Comparison of ENCODE assay signal across 10 cellular contexts in genomic region chr10:123148414-123149161, GRCh38. TPM values are rescaled to one million over a fixed set of nuclear protein-coding genes. Genes with fewer than 3 reads are reported as not detected.
DNase-seq lines count a peak whose midpoint lies in the region; ATAC-seq and TF ChIP-seq lines count a peak whose summit lies in the region.
"Had no signal": no experiment of that assay in that cellular context is flagged by ENCODE, and none has a peak within 500 bp of the region (broad histone marks: within the 10 kb centered on the region; RNA-seq: fewer than 3 reads in every experiment).

No MANE protein-coding gene starts in this region.

- peak overlapping the region; percentile 50 for H3K4me3 Mint-ChIP-seq in activated naive CD8-positive, alpha-beta T cell treated with anti-CD3 and anti-CD28 coated beads for 36 hours
- H3K4me3 Mint-ChIP-seq in natural killer cell, result peak overlapping the region; percentile 76

- DNase-seq in ELF-1 (ENCODE audit: low read depth, low spot score), result peak; percentile 41
- peak; percentile 12 for DNase-seq in activated naive CD8-positive, alpha-beta T cell treated with anti-CD3 and anti-CD28 coated beads for 36 hours
- no peak for DNase-seq in natural killer cell
- DNase-seq in hepatic stellate cell (ENCODE audit: low spot score), result no peak
- no peak for DNase-seq in tibial artery
- DNase-seq in NCI-H2081 (lab: John Stamatoyannopoulos, UW), result no peak

- no peaks in the 10 kb centered on the region for H3K9me3 ChIP-seq in HUES48 (ENCODE audit: control insufficient read depth, insufficient read depth, low read length)
- H3K9me3 ChIP-seq in tibial artery, result no peaks in the 10 kb centered on the region

- H3K9ac ChIP-seq in HUES48 (ENCODE audit: low read depth, low read length), result no peak overlapping the region

- H3K4me3 ChIP-seq in HUES48 (ENCODE audit: low read depth, low read length) (peak overlapping the region; percentile 63), tibial artery (no peak overlapping the region)

- TF ChIP-seq CTCF in natural killer cell (IDR thresholded peaks at IDR 0.05) (no peak), tibial artery (IDR thresholded peaks at IDR 0.05) (no peak)

- H3K9me3 Mint-ChIP-seq in activated naive CD8-positive, alpha-beta T cell treated with anti-CD3 and anti-CD28 coated beads for 36 hours, result no peaks in the 10 kb centered on the region
- no peaks in the 10 kb centered on the region for H3K9me3 Mint-ChIP-seq in natural killer cell
- H3K9me3 Mint-ChIP-seq: dendritic cell treated with granulocyte-macrophage colony-stimulating factor and Interleukin-4, amounts not matched to agents 40 ng/mL and 50 ng/mL, for 4 days had no signal

- H3K27me3 ChIP-seq in HUES48 (ENCODE audit: control insufficient read depth, insufficient read depth, low read length), result peaks cover 100% of the 10 kb centered on the region
- peaks cover 0 to 98% of the 10 kb centered on the region in 2 donors for H3K27me3 ChIP-seq in tibial artery

- peaks cover 54% of the 10 kb centered on the region for H3K4me1 Mint-ChIP-seq in activated naive CD8-positive, alpha-beta T cell treated with anti-CD3 and anti-CD28 coated beads for 36 hours
- peaks cover 11 to 27% of the 10 kb centered on the region in 2 donors for H3K4me1 Mint-ChIP-seq in natural killer cell

- peaks cover 48% of the 10 kb centered on the region for H3K4me1 ChIP-seq in HUES48 (ENCODE audit: control insufficient read depth, insufficient read depth, low read length)
- peaks cover 0 to 53% (median 44%) of the 10 kb centered on the region in 4 donors for H3K4me1 ChIP-seq in tibial artery

- no peak overlapping the region for H3K27ac Mint-ChIP-seq in activated naive CD8-positive, alpha-beta T cell treated with anti-CD3 and anti-CD28 coated beads for 36 hours
- peak overlapping the region in 1 of 2 donors; percentile 9 for H3K27ac Mint-ChIP-seq in natural killer cell
- H3K27ac Mint-ChIP-seq: dendritic cell treated with granulocyte-macrophage colony-stimulating factor and Interleukin-4, amounts not matched to agents 40 ng/mL and 50 ng/mL, for 4 days had no signal

- H3K36me3 ChIP-seq in HUES48 (ENCODE audit: control insufficient read depth, insufficient read depth, low read length), result no peaks in the 10 kb centered on the region
- no peaks in the 10 kb centered on the region for H3K36me3 ChIP-seq in tibial artery

- ATAC-seq in natural killer cell, result no peak
- ATAC-seq in GM19463 (IDR thresholded peaks at IDR 0.05; ENCODE audit: unreplicated experiment), result no peak

- H3K27me3 Mint-ChIP-seq in activated naive CD8-positive, alpha-beta T cell treated with anti-CD3 and anti-CD28 coated beads for 36 hours, result peaks cover 74% of the 10 kb centered on the region
- H3K27me3 Mint-ChIP-seq in natural killer cell (ENCODE audit: low read depth in 2 of 2), result peaks cover 60 to 61% of the 10 kb centered on the region in 2 donors

- peaks cover 2% of the 10 kb centered on the region for H3K36me3 Mint-ChIP-seq in activated naive CD8-positive, alpha-beta T cell treated with anti-CD3 and anti-CD28 coated beads for 36 hours
- H3K36me3 Mint-ChIP-seq in natural killer cell, result no peaks in the 10 kb centered on the region

- H3K27ac ChIP-seq in HUES48 (ENCODE audit: low read depth, low read length), result no peak overlapping the region
- H3K27ac ChIP-seq in tibial artery, result no peak overlapping the region

- intact Hi-C loops in natural killer cell (cut with micrococcal nuclease) (no loop called here), tibial artery (cut with DNase I; ENCODE audit: low total_unique reads) (no loop called here)

RNA-seq across cellular contexts. Expression of gene HMX2, which starts 0.7 kb away (rescaled TPM):
- under 1 TPM in 1 of 2 experiments, not detected in 1; 0.12 TPM for total RNA-seq in activated naive CD8-positive, alpha-beta T cell treated with anti-CD3 and anti-CD28 coated beads for 36 hours
- total RNA-seq in natural killer cell, result not detected
- total RNA-seq: T-helper 1 cell treated with Interleukin-12 subunit alpha and Interleukin-12 subunit beta and Interleukin-4 antibody, amounts not matched to agents 30 ng/mL and 1 ng/mL, for 36 hours had no signal

RNA-seq across cellular contexts. Expression of gene BUB3, which starts 5.6 kb away (rescaled TPM):
- 100 to 1,000 TPM; 257 to 258 TPM for total RNA-seq in activated naive CD8-positive, alpha-beta T cell treated with anti-CD3 and anti-CD28 coated beads for 36 hours
- total RNA-seq in natural killer cell, result 100 to 1,000 TPM; 122 to 145 (median 125) TPM

RNA-seq across cellular contexts. Expression of gene HMX3, which starts 12.8 kb away (rescaled TPM):
- total RNA-seq in activated naive CD8-positive, alpha-beta T cell treated with anti-CD3 and anti-CD28 coated beads for 36 hours, result under 1 TPM; 0.19 to 0.24 TPM
- total RNA-seq in natural killer cell, result under 1 TPM in 1 of 3 donors, not detected in 2; 0.33 TPM
- total RNA-seq: T-helper 1 cell treated with Interleukin-12 subunit alpha and Interleukin-12 subunit beta and Interleukin-4 antibody, amounts not matched to agents 30 ng/mL and 1 ng/mL, for 36 hours had no signal

Comparison
In these comparisons a context has a peak if more than half of its experiments do, and no peak if none do; other contexts are left out.
1. DNase-seq: peak in ELF-1 (single experiment) and activated naive CD8-positive, alpha-beta T cell treated with anti-CD3 and anti-CD28 coated beads for 36 hours (single experiment); none in natural killer cell (single experiment), hepatic stellate cell (single experiment), tibial artery (0 of 2) and NCI-H2081 (0 of 2).